Comparison of ENCODE assay signal across 8 cellular contexts in genomic region chr3:153399636-153400035, GRCh38.
DNase-seq lines count a peak whose midpoint lies in the region; ATAC-seq, FAIRE-seq and TF ChIP-seq lines count a peak whose summit lies in the region.
"Had no signal": no experiment of that assay in that cellular context is flagged by ENCODE, and none has a peak within 500 bp of the region (broad histone marks: within the 10 kb centered on the region; RNA-seq: fewer than 3 reads in every experiment).

No MANE protein-coding gene starts in this region.

- ATAC-seq in GM18907 (IDR thresholded peaks at IDR 0.05; ENCODE audit: unreplicated experiment) (peak; percentile 89), HCT116 (no peak), HG03571 (IDR thresholded peaks at IDR 0.05; ENCODE audit: unreplicated experiment) (peak; percentile 63)

- no peaks in the 10 kb centered on the region for H3K36me3 ChIP-seq in HCT116 (ENCODE audit: control insufficient read depth in 1 of 2, insufficient read depth in 2 of 2, low read length in 2 of 2)
- H3K36me3 ChIP-seq in kidney (ENCODE audit: control insufficient read depth in 1 of 2, insufficient read depth in 2 of 2, low read length in 2 of 2) = no peaks in the 10 kb centered on the region

- RAD21 ChIA-PET in HCT116 (lab: Charles Lee; ENCODE audit: low non-redundant PET in 1 of 2, low total read pairs in 2 of 2, uncharacterized antibody in 2 of 2, unreplicated experiment in 2 of 2) = no interaction called here

- no peaks in the 10 kb centered on the region for H3K79me2 ChIP-seq in HCT116 (ENCODE audit: insufficient read depth, low read length)

- H3K27ac ChIP-seq in HCT116 (ENCODE audit: low read depth, low read length) = no peak overlapping the region
- no peak overlapping the region for H3K27ac ChIP-seq in kidney (ENCODE audit: low read depth in 2 of 2, low read length in 2 of 2)

- DNase-seq in HCT116 (ENCODE audit: low read depth, low spot score) = no peak
- no peak for DNase-seq in kidney
- DNase-seq in SK-N-DZ (ENCODE audit: low spot score) = no peak
- DNase-seq in mucosa of gallbladder (ENCODE audit: low spot score) = no peak
- no peak for DNase-seq in stimulated activated CD4-positive, alpha-beta T cell treated with anti-CD3 and anti-CD28 coated beads, Interleukin-2, amount 100 ng/mL, for 48 hours
- DNase-seq: NCI-H1105 treated with DMSO at 0.1 percent for 48 hours had no signal

- TF ChIP-seq CTCF in HCT116 (IDR thresholded peaks at IDR 0.05 in 2 of 3, conservative IDR thresholded peaks at IDR 0.05 in 1 of 3; ENCODE audit: borderline replicate concordance in 1 of 3, insufficient read depth in 1 of 3, low read depth in 2 of 3, low read length in 2 of 3) (no peak), kidney (IDR thresholded peaks at IDR 0.05; ENCODE audit: borderline replicate concordance, extremely low read depth, insufficient read depth) (no peak)

- no peaks in the 10 kb centered on the region for H3K9me2 ChIP-seq in HCT116 (ENCODE audit: insufficient read depth)

- POLR2A ChIA-PET in HCT116 (lab: Charles Lee) = no interaction called here

- no peaks in the 10 kb centered on the region for H4K20me1 ChIP-seq in HCT116 (ENCODE audit: insufficient read depth)

- CTCF ChIA-PET in HCT116 (lab: Charles Lee) = no interaction called here

- TF ChIP-seq POLR2A in HCT116 (IDR thresholded peaks at IDR 0.05; ENCODE audit: borderline replicate concordance, extremely low read depth, insufficient read depth, insufficient read length) = no peak

- no peak overlapping the region for H3K4me2 ChIP-seq in HCT116 (ENCODE audit: low read length)

- no peaks in the 10 kb centered on the region for H3K27me3 ChIP-seq in HCT116 (ENCODE audit: insufficient read depth, low read length)

- no peaks in the 10 kb centered on the region for H3K9me3 ChIP-seq in HCT116 (ENCODE audit: control insufficient read depth in 1 of 2, insufficient read depth in 1 of 2, low read depth in 1 of 2, low read length in 2 of 2)
- no peaks in the 10 kb centered on the region for H3K9me3 ChIP-seq in kidney (ENCODE audit: control insufficient read depth in 1 of 2, low read length in 2 of 2)

- BruUV-seq in HCT116 (replicated peaks; lab: Mats Ljungman, UMichigan) = no TSS peak

- intact Hi-C loops in HCT116 (cut with micrococcal nuclease) = no loop called here
- intact Hi-C loops in kidney (cut with DNase I) = no loop called here

- H2AFZ ChIP-seq in HCT116 (ENCODE audit: low read depth, low read length, poor library complexity, severe bottlenecking) = peak overlapping the region; percentile 41

- H3K4me3 ChIP-seq in HCT116 (replicated peaks in 1 of 2; ENCODE audit: low read depth in 1 of 2, low read length in 2 of 2) (no peak overlapping the region), kidney (ENCODE audit: low read length in 2 of 2) (no peak overlapping the region)

- H3K4me1 ChIP-seq in HCT116 (ENCODE audit: control insufficient read depth in 1 of 2, insufficient read depth in 2 of 2, low read length in 2 of 2) = peaks cover 0 to 6% of the 10 kb centered on the region in 2 experiments; a peak in 2 of 4 replicates
- no peaks in the 10 kb centered on the region for H3K4me1 ChIP-seq in kidney (ENCODE audit: control insufficient read depth in 1 of 2, insufficient read depth in 1 of 2, low read depth in 1 of 2, low read length in 2 of 2)

- TF ChIP-seq RAD21 in HCT116 (IDR thresholded peaks at IDR 0.05; ENCODE audit: low read depth) = no peak

- H3K9ac ChIP-seq in HCT116 (ENCODE audit: low read length) (no peak overlapping the region), kidney (ENCODE audit: low read length in 2 of 2) (no peak overlapping the region)

- peak; percentile 77 for FAIRE-seq in kidney (lab: Jason Lieb, UNC)

TF ChIP-seq in HCT116, 20 proteins besides CTCF, POLR2A, EP300 and RAD21:
- TF ChIP-seq, protein P1, sequence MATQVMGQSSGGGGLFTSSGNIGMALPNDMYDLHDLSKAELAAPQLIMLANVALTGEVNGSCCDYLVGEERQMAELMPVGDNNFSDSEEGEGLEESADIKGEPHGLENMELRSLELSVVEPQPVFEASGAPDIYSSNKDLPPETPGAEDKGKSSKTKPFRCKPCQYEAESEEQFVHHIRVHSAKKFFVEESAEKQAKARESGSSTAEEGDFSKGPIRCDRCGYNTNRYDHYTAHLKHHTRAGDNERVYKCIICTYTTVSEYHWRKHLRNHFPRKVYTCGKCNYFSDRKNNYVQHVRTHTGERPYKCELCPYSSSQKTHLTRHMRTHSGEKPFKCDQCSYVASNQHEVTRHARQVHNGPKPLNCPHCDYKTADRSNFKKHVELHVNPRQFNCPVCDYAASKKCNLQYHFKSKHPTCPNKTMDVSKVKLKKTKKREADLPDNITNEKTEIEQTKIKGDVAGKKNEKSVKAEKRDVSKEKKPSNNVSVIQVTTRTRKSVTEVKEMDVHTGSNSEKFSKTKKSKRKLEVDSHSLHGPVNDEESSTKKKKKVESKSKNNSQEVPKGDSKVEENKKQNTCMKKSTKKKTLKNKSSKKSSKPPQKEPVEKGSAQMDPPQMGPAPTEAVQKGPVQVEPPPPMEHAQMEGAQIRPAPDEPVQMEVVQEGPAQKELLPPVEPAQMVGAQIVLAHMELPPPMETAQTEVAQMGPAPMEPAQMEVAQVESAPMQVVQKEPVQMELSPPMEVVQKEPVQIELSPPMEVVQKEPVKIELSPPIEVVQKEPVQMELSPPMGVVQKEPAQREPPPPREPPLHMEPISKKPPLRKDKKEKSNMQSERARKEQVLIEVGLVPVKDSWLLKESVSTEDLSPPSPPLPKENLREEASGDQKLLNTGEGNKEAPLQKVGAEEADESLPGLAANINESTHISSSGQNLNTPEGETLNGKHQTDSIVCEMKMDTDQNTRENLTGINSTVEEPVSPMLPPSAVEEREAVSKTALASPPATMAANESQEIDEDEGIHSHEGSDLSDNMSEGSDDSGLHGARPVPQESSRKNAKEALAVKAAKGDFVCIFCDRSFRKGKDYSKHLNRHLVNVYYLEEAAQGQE (IDR thresholded peaks at IDR 0.05; ENCODE audit: low read depth) = no peak
- TF ChIP-seq EZH2 (IDR thresholded peaks at IDR 0.05) (no peak), YY1 (IDR thresholded peaks at IDR 0.05; ENCODE audit: extremely low read depth, insufficient replicate concordance, low read depth, low read length) (no peak), CBX3 (IDR thresholded peaks at IDR 0.05; ENCODE audit: low read depth) (no peak), POLR2AphosphoS5 (IDR thresholded peaks at IDR 0.05; ENCODE audit: low read depth, low read length) (no peak), ZFX (IDR thresholded peaks at IDR 0.05) (no peak), ZNF274 (IDR thresholded peaks at IDR 0.05; ENCODE audit: low read depth, low read length) (no peak), EGR1 (IDR thresholded peaks at IDR 0.05; ENCODE audit: low read depth) (no peak), SP1 (IDR thresholded peaks at IDR 0.05; ENCODE audit: low read depth) (no peak), JUND (IDR thresholded peaks at IDR 0.05) (no peak)
